ENCODE assay signal across 1 cellular context in the genomic region with DNA sequence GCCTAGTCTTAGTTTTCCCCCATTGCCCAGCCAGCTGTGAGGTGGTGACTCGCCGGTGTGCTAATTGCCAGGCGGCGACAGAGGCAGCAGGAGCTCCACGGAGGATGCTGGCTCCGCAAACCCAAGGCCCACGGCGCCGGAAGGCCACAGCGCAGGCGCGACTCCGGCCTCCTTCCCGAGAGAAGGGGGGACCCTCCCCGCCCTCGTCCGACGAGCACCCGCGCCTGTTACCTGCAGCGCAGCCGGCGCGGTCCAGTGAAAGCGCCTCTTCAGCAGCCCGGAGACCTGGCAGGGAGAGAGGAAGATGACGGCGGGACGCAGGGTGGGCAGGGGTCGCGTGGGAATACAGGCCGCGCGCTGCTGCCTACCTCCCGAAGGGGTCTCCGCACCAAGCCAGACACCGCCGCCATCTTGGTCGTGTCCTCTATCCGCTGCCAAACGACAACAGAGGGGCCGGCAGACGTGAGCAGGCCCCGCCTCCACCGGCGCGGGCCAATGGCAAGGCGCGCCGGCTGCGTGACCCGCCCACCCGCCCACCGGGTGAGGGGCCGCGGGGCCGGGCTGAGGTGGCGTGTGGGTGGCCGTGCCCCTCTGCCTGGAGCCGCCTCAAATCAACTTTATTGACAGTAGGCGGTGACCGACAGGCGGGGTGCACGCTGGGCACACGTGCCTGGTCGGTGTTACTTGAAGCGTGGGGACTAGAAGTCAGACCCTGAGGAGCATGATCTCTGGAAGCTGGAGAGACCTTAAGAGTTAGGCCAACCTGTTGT.
TF ChIP-seq lines count a peak whose summit lies in the region.

A gene (minus strand): TSS at position 433 of the 770 bp plus-strand sequence. CDS start 23 bp downstream, at position 410.

TF ChIP-seq in HepG2, 621 proteins besides CTCF, POLR2A, EP300 and RAD21 (continued from another document and continues in another):
- TF ChIP-seq, protein P1, sequence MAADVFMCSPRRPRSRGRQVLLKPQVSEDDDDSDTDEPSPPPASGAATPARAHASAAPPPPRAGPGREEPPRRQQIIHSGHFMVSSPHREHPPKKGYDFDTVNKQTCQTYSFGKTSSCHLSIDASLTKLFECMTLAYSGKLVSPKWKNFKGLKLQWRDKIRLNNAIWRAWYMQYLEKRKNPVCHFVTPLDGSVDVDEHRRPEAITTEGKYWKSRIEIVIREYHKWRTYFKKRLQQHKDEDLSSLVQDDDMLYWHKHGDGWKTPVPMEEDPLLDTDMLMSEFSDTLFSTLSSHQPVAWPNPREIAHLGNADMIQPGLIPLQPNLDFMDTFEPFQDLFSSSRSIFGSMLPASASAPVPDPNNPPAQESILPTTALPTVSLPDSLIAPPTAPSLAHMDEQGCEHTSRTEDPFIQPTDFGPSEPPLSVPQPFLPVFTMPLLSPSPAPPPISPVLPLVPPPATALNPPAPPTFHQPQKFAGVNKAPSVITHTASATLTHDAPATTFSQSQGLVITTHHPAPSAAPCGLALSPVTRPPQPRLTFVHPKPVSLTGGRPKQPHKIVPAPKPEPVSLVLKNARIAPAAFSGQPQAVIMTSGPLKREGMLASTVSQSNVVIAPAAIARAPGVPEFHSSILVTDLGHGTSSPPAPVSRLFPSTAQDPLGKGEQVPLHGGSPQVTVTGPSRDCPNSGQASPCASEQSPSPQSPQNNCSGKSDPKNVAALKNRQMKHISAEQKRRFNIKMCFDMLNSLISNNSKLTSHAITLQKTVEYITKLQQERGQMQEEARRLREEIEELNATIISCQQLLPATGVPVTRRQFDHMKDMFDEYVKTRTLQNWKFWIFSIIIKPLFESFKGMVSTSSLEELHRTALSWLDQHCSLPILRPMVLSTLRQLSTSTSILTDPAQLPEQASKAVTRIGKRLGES (CRISPR knock-in tag; IDR thresholded peaks at IDR 0.05; ENCODE audit: borderline replicate concordance): peak; percentile 99
- TF ChIP-seq SIN3A (IDR thresholded peaks at IDR 0.05; ENCODE audit: borderline replicate concordance, low read depth, low read length): peak; percentile 52; the same call in 1 of the 2 replicates
- peak; percentile 97 for TF ChIP-seq ZNF766 (CRISPR knock-in tag; IDR thresholded peaks at IDR 0.05; ENCODE audit: borderline replicate concordance)
- TF ChIP-seq TMF1 (CRISPR knock-in tag; IDR thresholded peaks at IDR 0.05; ENCODE audit: low read depth): peak; percentile 97
- TF ChIP-seq, protein P2, sequence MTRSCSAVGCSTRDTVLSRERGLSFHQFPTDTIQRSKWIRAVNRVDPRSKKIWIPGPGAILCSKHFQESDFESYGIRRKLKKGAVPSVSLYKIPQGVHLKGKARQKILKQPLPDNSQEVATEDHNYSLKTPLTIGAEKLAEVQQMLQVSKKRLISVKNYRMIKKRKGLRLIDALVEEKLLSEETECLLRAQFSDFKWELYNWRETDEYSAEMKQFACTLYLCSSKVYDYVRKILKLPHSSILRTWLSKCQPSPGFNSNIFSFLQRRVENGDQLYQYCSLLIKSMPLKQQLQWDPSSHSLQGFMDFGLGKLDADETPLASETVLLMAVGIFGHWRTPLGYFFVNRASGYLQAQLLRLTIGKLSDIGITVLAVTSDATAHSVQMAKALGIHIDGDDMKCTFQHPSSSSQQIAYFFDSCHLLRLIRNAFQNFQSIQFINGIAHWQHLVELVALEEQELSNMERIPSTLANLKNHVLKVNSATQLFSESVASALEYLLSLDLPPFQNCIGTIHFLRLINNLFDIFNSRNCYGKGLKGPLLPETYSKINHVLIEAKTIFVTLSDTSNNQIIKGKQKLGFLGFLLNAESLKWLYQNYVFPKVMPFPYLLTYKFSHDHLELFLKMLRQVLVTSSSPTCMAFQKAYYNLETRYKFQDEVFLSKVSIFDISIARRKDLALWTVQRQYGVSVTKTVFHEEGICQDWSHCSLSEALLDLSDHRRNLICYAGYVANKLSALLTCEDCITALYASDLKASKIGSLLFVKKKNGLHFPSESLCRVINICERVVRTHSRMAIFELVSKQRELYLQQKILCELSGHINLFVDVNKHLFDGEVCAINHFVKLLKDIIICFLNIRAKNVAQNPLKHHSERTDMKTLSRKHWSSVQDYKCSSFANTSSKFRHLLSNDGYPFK (CRISPR knock-in tag; IDR thresholded peaks at IDR 0.05; ENCODE audit: borderline replicate concordance): peak; percentile 90
- TF ChIP-seq HES4 (CRISPR knock-in tag; IDR thresholded peaks at IDR 0.05; ENCODE audit: borderline replicate concordance): peak; percentile 80
- no peak for TF ChIP-seq ZNF17 (CRISPR knock-in tag; IDR thresholded peaks at IDR 0.05)
- peak; percentile 41; the same call in 1 of the 2 replicates for TF ChIP-seq FOXK2 (IDR thresholded peaks at IDR 0.05)
- TF ChIP-seq ARHGAP35 (CRISPR knock-in tag; IDR thresholded peaks at IDR 0.05; ENCODE audit: borderline replicate concordance): peak; percentile 49; the same call in 1 of the 2 replicates
- TF ChIP-seq RCOR2 (CRISPR knock-in tag; IDR thresholded peaks at IDR 0.05): no peak
- TF ChIP-seq CHD4 (IDR thresholded peaks at IDR 0.05; ENCODE audit: borderline replicate concordance, low read length): no peak; the same call in 1 of the 2 replicates
- TF ChIP-seq MYNN (CRISPR knock-in tag; IDR thresholded peaks at IDR 0.05; ENCODE audit: low read depth): 0 out of 2 replicates have a peak, but pooled peaks have one; percentile 18
- TF ChIP-seq, protein P3, sequence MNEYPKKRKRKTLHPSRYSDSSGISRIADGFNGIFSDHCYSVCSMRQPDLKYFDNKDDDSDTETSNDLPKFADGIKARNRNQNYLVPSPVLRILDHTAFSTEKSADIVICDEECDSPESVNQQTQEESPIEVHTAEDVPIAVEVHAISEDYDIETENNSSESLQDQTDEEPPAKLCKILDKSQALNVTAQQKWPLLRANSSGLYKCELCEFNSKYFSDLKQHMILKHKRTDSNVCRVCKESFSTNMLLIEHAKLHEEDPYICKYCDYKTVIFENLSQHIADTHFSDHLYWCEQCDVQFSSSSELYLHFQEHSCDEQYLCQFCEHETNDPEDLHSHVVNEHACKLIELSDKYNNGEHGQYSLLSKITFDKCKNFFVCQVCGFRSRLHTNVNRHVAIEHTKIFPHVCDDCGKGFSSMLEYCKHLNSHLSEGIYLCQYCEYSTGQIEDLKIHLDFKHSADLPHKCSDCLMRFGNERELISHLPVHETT (CRISPR knock-in tag; conservative IDR thresholded peaks at IDR 0.05): peak; percentile 54; the same call in 1 of the 2 replicates
- TF ChIP-seq STAT5B (CRISPR knock-in tag; IDR thresholded peaks at IDR 0.05): peak; percentile 53
- TF ChIP-seq CAMTA2 (CRISPR knock-in tag; IDR thresholded peaks at IDR 0.05; ENCODE audit: borderline replicate concordance): peak; percentile 25; the same call in 1 of the 2 replicates
- no peak for TF ChIP-seq RAD51 (IDR thresholded peaks at IDR 0.05; ENCODE audit: borderline replicate concordance)
- TF ChIP-seq ATAD3A (CRISPR knock-in tag; IDR thresholded peaks at IDR 0.05): no peak
- no peak for TF ChIP-seq LCORL (IDR thresholded peaks at IDR 0.05)
- peak; percentile 82 for TF ChIP-seq LCORL (CRISPR knock-in tag; IDR thresholded peaks at IDR 0.05)
- peak; percentile 53; the same call in 1 of the 2 replicates for TF ChIP-seq ZNF780A (CRISPR knock-in tag; IDR thresholded peaks at IDR 0.05)
- no peak for TF ChIP-seq PRPF4 (IDR thresholded peaks at IDR 0.05; ENCODE audit: low read depth, low read length, poor library complexity, severe bottlenecking)
- peak; percentile 93; the same call in 1 of the 2 replicates for TF ChIP-seq ZNF333 (CRISPR knock-in tag; IDR thresholded peaks at IDR 0.05; ENCODE audit: borderline replicate concordance)
- peak; percentile 41; the same call in 1 of the 2 replicates for TF ChIP-seq ETV5 (CRISPR knock-in tag; IDR thresholded peaks at IDR 0.05; ENCODE audit: borderline replicate concordance)
- TF ChIP-seq PTBP1 (IDR thresholded peaks at IDR 0.05; ENCODE audit: low read depth, low read length, poor library complexity, severe bottlenecking): no peak
- no peak for TF ChIP-seq ZNF703 (CRISPR knock-in tag; IDR thresholded peaks at IDR 0.05; ENCODE audit: borderline replicate concordance)
- no peak for TF ChIP-seq PCBP2 (optimal IDR thresholded peaks at IDR 0.05; ENCODE audit: low read depth, low read length, poor library complexity, severe bottlenecking)
- TF ChIP-seq, protein P4, sequence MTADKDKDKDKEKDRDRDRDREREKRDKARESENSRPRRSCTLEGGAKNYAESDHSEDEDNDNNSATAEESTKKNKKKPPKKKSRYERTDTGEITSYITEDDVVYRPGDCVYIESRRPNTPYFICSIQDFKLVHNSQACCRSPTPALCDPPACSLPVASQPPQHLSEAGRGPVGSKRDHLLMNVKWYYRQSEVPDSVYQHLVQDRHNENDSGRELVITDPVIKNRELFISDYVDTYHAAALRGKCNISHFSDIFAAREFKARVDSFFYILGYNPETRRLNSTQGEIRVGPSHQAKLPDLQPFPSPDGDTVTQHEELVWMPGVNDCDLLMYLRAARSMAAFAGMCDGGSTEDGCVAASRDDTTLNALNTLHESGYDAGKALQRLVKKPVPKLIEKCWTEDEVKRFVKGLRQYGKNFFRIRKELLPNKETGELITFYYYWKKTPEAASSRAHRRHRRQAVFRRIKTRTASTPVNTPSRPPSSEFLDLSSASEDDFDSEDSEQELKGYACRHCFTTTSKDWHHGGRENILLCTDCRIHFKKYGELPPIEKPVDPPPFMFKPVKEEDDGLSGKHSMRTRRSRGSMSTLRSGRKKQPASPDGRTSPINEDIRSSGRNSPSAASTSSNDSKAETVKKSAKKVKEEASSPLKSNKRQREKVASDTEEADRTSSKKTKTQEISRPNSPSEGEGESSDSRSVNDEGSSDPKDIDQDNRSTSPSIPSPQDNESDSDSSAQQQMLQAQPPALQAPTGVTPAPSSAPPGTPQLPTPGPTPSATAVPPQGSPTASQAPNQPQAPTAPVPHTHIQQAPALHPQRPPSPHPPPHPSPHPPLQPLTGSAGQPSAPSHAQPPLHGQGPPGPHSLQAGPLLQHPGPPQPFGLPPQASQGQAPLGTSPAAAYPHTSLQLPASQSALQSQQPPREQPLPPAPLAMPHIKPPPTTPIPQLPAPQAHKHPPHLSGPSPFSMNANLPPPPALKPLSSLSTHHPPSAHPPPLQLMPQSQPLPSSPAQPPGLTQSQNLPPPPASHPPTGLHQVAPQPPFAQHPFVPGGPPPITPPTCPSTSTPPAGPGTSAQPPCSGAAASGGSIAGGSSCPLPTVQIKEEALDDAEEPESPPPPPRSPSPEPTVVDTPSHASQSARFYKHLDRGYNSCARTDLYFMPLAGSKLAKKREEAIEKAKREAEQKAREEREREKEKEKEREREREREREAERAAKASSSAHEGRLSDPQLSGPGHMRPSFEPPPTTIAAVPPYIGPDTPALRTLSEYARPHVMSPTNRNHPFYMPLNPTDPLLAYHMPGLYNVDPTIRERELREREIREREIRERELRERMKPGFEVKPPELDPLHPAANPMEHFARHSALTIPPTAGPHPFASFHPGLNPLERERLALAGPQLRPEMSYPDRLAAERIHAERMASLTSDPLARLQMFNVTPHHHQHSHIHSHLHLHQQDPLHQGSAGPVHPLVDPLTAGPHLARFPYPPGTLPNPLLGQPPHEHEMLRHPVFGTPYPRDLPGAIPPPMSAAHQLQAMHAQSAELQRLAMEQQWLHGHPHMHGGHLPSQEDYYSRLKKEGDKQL (CRISPR knock-in tag; IDR thresholded peaks at IDR 0.05; ENCODE audit: low read depth): peak; percentile 58; the same call in 1 of the 2 replicates
- no peak for TF ChIP-seq TBL1XR1 (IDR thresholded peaks at IDR 0.05; ENCODE audit: borderline replicate concordance, low read length, partially characterized antibody)
- TF ChIP-seq SMYD3 (CRISPR knock-in tag; IDR thresholded peaks at IDR 0.05): peak; percentile 90; the same call in 1 of the 2 replicates
- peak; percentile 19; the same call in 1 of the 2 replicates for TF ChIP-seq EED (CRISPR knock-in tag; IDR thresholded peaks at IDR 0.05)
- no peak for TF ChIP-seq ELF1 (CRISPR knock-in tag; IDR thresholded peaks at IDR 0.05)
- peak; percentile 94 for TF ChIP-seq ZNF547 (CRISPR knock-in tag; IDR thresholded peaks at IDR 0.05)
- TF ChIP-seq KLF16 (CRISPR knock-in tag; IDR thresholded peaks at IDR 0.05): peak in 1 of 2 experiments; percentile 95; a peak in 2 of 4 replicates
- TF ChIP-seq ZNF674 (CRISPR knock-in tag; IDR thresholded peaks at IDR 0.05; ENCODE audit: low read depth): no peak; the same call in 1 of the 2 replicates
- peak; percentile 2; the same call in 1 of the 2 replicates for TF ChIP-seq HCFC1 (IDR thresholded peaks at IDR 0.05; ENCODE audit: low read depth, low read length)
- TF ChIP-seq, protein P5, sequence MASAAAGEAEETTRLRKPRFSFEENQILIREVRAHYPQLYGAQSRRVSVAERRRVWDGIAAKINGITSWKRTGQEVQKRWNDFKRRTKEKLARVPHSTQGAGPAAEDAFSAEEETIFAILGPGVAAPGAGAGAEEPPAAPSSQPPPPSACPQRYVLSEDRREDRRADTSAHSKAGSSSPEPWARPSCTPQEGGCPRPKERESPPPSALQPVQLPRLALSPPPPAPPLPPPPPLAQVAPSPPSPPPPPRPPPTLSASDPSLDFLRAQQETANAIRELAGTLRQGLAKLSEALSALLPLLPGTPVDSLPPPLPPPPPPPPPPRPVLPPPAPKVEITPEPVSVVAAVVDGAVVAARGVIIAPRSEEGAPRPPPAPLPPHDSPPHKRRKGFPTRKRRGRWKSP (CRISPR knock-in tag; IDR thresholded peaks at IDR 0.05): no peak
- no peak for TF ChIP-seq NR2F6 (IDR thresholded peaks at IDR 0.05)
- peak; percentile 27 for TF ChIP-seq NR2F6 (CRISPR knock-in tag; IDR thresholded peaks at IDR 0.05)
- TF ChIP-seq ZNF460 (CRISPR knock-in tag; IDR thresholded peaks at IDR 0.05; ENCODE audit: borderline replicate concordance): no peak
- TF ChIP-seq, protein P6, sequence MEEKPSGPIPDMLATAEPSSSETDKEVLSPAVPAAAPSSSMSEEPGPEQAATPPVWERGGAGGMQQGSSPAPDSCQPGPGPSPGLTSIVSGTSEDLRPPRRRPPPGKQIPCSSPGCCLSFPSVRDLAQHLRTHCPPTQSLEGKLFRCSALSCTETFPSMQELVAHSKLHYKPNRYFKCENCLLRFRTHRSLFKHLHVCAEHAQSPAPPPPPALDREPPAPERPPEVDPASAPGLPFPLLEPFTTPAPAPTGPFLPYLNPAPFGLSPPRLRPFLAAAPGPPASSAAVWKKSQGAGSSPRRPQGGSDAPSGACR (CRISPR knock-in tag; IDR thresholded peaks at IDR 0.05): peak; percentile 79; the same call in 1 of the 2 replicates
